ENCODE assay signal across 9 cellular contexts in genomic region chrX:17374619-17375360, GRCh38. TPM values are rescaled to one million over a fixed set of nuclear protein-coding genes. Genes with fewer than 3 reads are reported as not detected.
DNase-seq lines count a peak whose midpoint lies in the region; ATAC-seq, FAIRE-seq and TF ChIP-seq lines count a peak whose summit lies in the region.
"Had no signal": no experiment of that assay in that cellular context is flagged by ENCODE, and none has a peak within 500 bp of the region (broad histone marks: within the 10 kb centered on the region; RNA-seq: fewer than 3 reads in every experiment).

Gene NHS (plus strand): TSS chrX:17375200. CDS start chrX:17375758, 558 bp downstream.

- 10% methylated on average over 11 of the region's 52 CpGs; no CpG with 5 or more reads in 1 of the 2 experiments for WGBS in H1 (ENCODE audit: extremely low coverage in 1 of 2, insufficient coverage in 1 of 2, insufficient read length in 1 of 2, insufficient replicate concordance in 2 of 2, low coverage in 1 of 2, low lambda C conversion rate in 2 of 2, missing lambda C conversion rate in 1 of 2), 2 experiments
- WGBS in lower leg skin, 2 donors: 3 to 34% methylated on average over 21 to 52 of the region's 52 CpGs
- WGBS in thymus: 1% methylated on average over 52 of the region's 52 CpGs

- DNase-seq in A673 (ENCODE audit: low spot score) (peak; percentile 57), GOT3 (lab: John Stamatoyannopoulos, UW) (peak; percentile 61), NT2/D1 (ENCODE audit: low read depth, low spot score) (peak; percentile 76), H1 (ENCODE audit: low read depth in 1 of 2, low spot score in 2 of 2) (peak; percentile 43 to 70), lower leg skin (ENCODE audit: low spot score in 2 of 2) (peak; percentile 40 to 90)
- no peak for DNase-seq in stimulated activated CD4-positive, alpha-beta T cell treated with anti-CD3 and anti-CD28 coated beads, Interleukin-4, amount 100 ng/mL, for 4 hours

- H2AK5ac ChIP-seq in H1 (ENCODE audit: low read depth, low read length): no peak within 1 kb of the TSS

- no peak within 1 kb of the TSS for H3K23ac ChIP-seq in H1 (ENCODE audit: insufficient read length)

- H3K36me3 ChIP-seq in A673 (ENCODE audit: insufficient read depth, low read length, poor library complexity, severe bottlenecking): no peaks in the 10 kb centered on the region
- H3K36me3 ChIP-seq in NT2/D1 (ENCODE audit: insufficient read depth, insufficient read length, low read length): no peaks in the 10 kb centered on the region
- H3K36me3 ChIP-seq in H1 (ENCODE audit: control insufficient read depth in 2 of 4, insufficient read depth in 4 of 4, low read length in 3 of 4): no peaks in the 10 kb centered on the region
- no peaks in the 10 kb centered on the region for H3K36me3 ChIP-seq in thymus (ENCODE audit: control insufficient read depth, insufficient read depth)

- H2BK15ac ChIP-seq in H1 (ENCODE audit: low read length): no peak within 1 kb of the TSS

- peaks cover 0 to 1% of the 10 kb centered on the region in 2 experiments; a peak in 1 of 4 replicates for H3K79me2 ChIP-seq in H1 (ENCODE audit: control insufficient read depth in 1 of 2, insufficient read depth in 2 of 2, low read length in 2 of 2)

- peaks cover 78% of the 10 kb centered on the region for H3K27me3 ChIP-seq in A673 (replicated peaks; ENCODE audit: insufficient read depth, low read depth, low read length, poor library complexity)
- H3K27me3 ChIP-seq in NT2/D1 (ENCODE audit: insufficient read depth, insufficient read length): peaks cover 26% of the 10 kb centered on the region
- H3K27me3 ChIP-seq in H1 (replicated peaks in 1 of 4; ENCODE audit: control insufficient read depth in 3 of 4, extremely low read depth in 1 of 4, insufficient read depth in 3 of 4, low read length in 3 of 4): peaks cover 7 to 21% (median 19%) of the 10 kb centered on the region in 4 experiments; a peak in 6 of 7 replicates
- H3K27me3 ChIP-seq in thymus (ENCODE audit: control insufficient read depth, insufficient read depth): peaks cover 25% of the 10 kb centered on the region

- no peaks in the 10 kb centered on the region for H3K9me3 ChIP-seq in A673 (ENCODE audit: low read depth, low read length, poor library complexity, severe bottlenecking)
- no peaks in the 10 kb centered on the region for H3K9me3 ChIP-seq in NT2/D1 (ENCODE audit: insufficient read depth, low read length)
- H3K9me3 ChIP-seq in H1 (ENCODE audit: insufficient read depth in 2 of 2, low read depth in 1 of 2, low read length in 1 of 2): no peaks in the 10 kb centered on the region
- H3K9me3 ChIP-seq in thymus (ENCODE audit: control insufficient read depth): no peaks in the 10 kb centered on the region

- no TSS peak for BruUV-seq in A673 (replicated peaks; lab: Mats Ljungman, UMichigan)

- TF ChIP-seq RAD21 in H1 (IDR thresholded peaks at IDR 0.05 in 1 of 2, conservative IDR thresholded peaks at IDR 0.05 in 1 of 2; ENCODE audit: low read depth in 2 of 2, low read length in 2 of 2): peak; percentile 49 to 63

- peaks cover 18% of the 10 kb centered on the region; the same call in 1 of the 2 replicates for H3K23me2 ChIP-seq in H1 (ENCODE audit: low read depth, low read length)

- H2BK20ac ChIP-seq in H1 (ENCODE audit: low read length): no peak within 1 kb of the TSS; the same call in 1 of the 2 replicates

- FAIRE-seq in H1 (lab: Jason Lieb, UNC): no peak
- FAIRE-seq: colon had no signal

- H2BK120ac ChIP-seq in H1 (replicated peaks; ENCODE audit: low read depth, low read length): no peak within 1 kb of the TSS

- H3K27ac ChIP-seq in A673 (ENCODE audit: low read depth, low read length, poor library complexity, severe bottlenecking) (no peak within 1 kb of the TSS), H1 (ENCODE audit: low read depth, low read length) (no peak within 1 kb of the TSS), thymus (ENCODE audit: low read depth) (peak within 1 kb of the TSS; percentile 52)

- H3K4me2 ChIP-seq in H1 (ENCODE audit: insufficient read depth in 1 of 2, low read depth in 2 of 2, low read length in 2 of 2): peak within 1 kb of the TSS; percentile 75 to 80

- no peak within 1 kb of the TSS for H3K4ac ChIP-seq in H1 (replicated peaks; ENCODE audit: insufficient read length, low read depth, low read length)

- peak within 1 kb of the TSS; percentile 12; the same call in 1 of the 2 replicates for H2BK12ac ChIP-seq in H1 (ENCODE audit: low read depth, low read length)

- H4K8ac ChIP-seq in H1 (ENCODE audit: extremely low read depth, insufficient read depth, low read length): peak within 1 kb of the TSS; percentile 68; the same call in 1 of the 2 replicates

- no peak within 1 kb of the TSS for H3K14ac ChIP-seq in H1 (ENCODE audit: insufficient read length)

- ATAC-seq in GM21447 (IDR thresholded peaks at IDR 0.05; ENCODE audit: unreplicated experiment): no peak

- H4K91ac ChIP-seq in H1 (replicated peaks; ENCODE audit: insufficient read length, low read length): no peak within 1 kb of the TSS

- POLR2A ChIA-PET in A673 (lab: Charles Lee; ENCODE audit: low non-redundant PET): no interaction called here
- POLR2A ChIA-PET in H1 (lab: Charles Lee; ENCODE audit: partially characterized antibody): interaction anchor here (0.6 kb wide), 1 partner anchor 147 kb away, joined by 3 read pairs; no protein-coding TSS in a partner anchor

- H3K4me1 ChIP-seq in A673 (ENCODE audit: insufficient read depth, low read length, poor library complexity, severe bottlenecking) (no peaks in the 10 kb centered on the region), NT2/D1 (ENCODE audit: insufficient read depth, insufficient read length) (no peaks in the 10 kb centered on the region), H1 (replicated peaks in 1 of 4; ENCODE audit: control insufficient read depth in 3 of 4, insufficient read depth in 4 of 4, low read length in 3 of 4) (peaks cover 0 to 3% (median 0%) of the 10 kb centered on the region in 4 experiments; a peak in 5 of 7 replicates), thymus (ENCODE audit: control insufficient read depth, insufficient read depth, low read length) (no peaks in the 10 kb centered on the region)

- TF ChIP-seq POLR2A in H1 (IDR thresholded peaks at IDR 0.05; ENCODE audit: control extremely low read depth in 1 of 2, low read depth in 2 of 2, low read length in 2 of 2): no peak
- TF ChIP-seq POLR2A in lower leg skin (IDR thresholded peaks at IDR 0.05): no peak

- TF ChIP-seq CTCF in A673 (conservative IDR thresholded peaks at IDR 0.05; ENCODE audit: low read depth, low read length): no peak; the same call in 1 of the 2 replicates
- peak; percentile 44 to 65 (median 58) for TF ChIP-seq CTCF in H1 (IDR thresholded peaks at IDR 0.05; ENCODE audit: control extremely low read depth in 1 of 3, insufficient read depth in 1 of 3, low read depth in 1 of 3, low read length in 3 of 3)
- TF ChIP-seq CTCF in lower leg skin (IDR thresholded peaks at IDR 0.05): no peak

- H3K9ac ChIP-seq in NT2/D1 (ENCODE audit: insufficient read length, low read depth) (peak within 1 kb of the TSS; percentile 91), H1 (replicated peaks in 1 of 4; ENCODE audit: extremely low read depth in 1 of 4, low read depth in 3 of 4, low read length in 3 of 4) (peak within 1 kb of the TSS in 2 of 4 experiments; percentile 3 to 8; a peak in 2 of 7 replicates)

- intact Hi-C loops in A673 (cut with micrococcal nuclease; ENCODE audit: unreplicated experiment): no loop called here
- intact Hi-C loops in lower leg skin (cut with DNase I; ENCODE audit: low total_unique reads): no loop called here

- peaks cover 0 to 2% of the 10 kb centered on the region in 2 experiments for H4K20me1 ChIP-seq in H1 (replicated peaks in 1 of 2; ENCODE audit: control insufficient read depth in 1 of 2, insufficient read depth in 2 of 2, low read length in 2 of 2)

- H2AFZ ChIP-seq in H1 (ENCODE audit: low read length): 0 out of 2 replicates have a peak within 1 kb of the TSS, but pooled peaks have one; percentile 41

- H3K79me1 ChIP-seq in H1 (ENCODE audit: low read depth, low read length): no peaks in the 10 kb centered on the region

- H2BK5ac ChIP-seq in H1 (ENCODE audit: low read depth, low read length): no peak within 1 kb of the TSS; the same call in 1 of the 2 replicates

- CTCF ChIA-PET in A673 (lab: Charles Lee): no interaction called here
- CTCF ChIA-PET in H1 (lab: Charles Lee; ENCODE audit: partially characterized antibody): interaction anchor here (0.6 to 0.8 kb wide), 2 partner anchors 147 to 210 kb away, joined by 3 read pairs; no protein-coding TSS in a partner anchor

- H3K18ac ChIP-seq in H1 (ENCODE audit: extremely low read depth, low read length): no peak within 1 kb of the TSS; the same call in 1 of the 2 replicates

- H3K4me3 ChIP-seq in A673 (ENCODE audit: low read depth, low read length, poor library complexity, severe bottlenecking) (peak within 1 kb of the TSS; percentile 27), NT2/D1 (ENCODE audit: insufficient read length, low read depth) (peak within 1 kb of the TSS; percentile 76), H1 (ENCODE audit: extremely low read depth in 1 of 4, insufficient read depth in 2 of 4, low read depth in 3 of 4, low read length in 4 of 4) (peak within 1 kb of the TSS; percentile 45 to 70 (median 54)), lower leg skin (ENCODE audit: low read depth, poor library complexity, severe bottlenecking) (peak within 1 kb of the TSS; percentile 25), thymus (ENCODE audit: low read length) (peak within 1 kb of the TSS; percentile 6)

- H3K56ac ChIP-seq in H1 (replicated peaks; ENCODE audit: insufficient read length, low read depth, low read length): no peak within 1 kb of the TSS

- TF ChIP-seq EP300 in H1 (IDR thresholded peaks at IDR 0.05; ENCODE audit: borderline replicate concordance in 1 of 2, low read depth in 2 of 2, low read length in 2 of 2): no peak

- H4K5ac ChIP-seq in H1 (ENCODE audit: insufficient read length, low read depth, low read length): no peak within 1 kb of the TSS

TF ChIP-seq in H1, 55 proteins besides CTCF, POLR2A, EP300 and RAD21 (continues in another document):
- no peak for TF ChIP-seq SAP30 (IDR thresholded peaks at IDR 0.05; ENCODE audit: insufficient read depth, insufficient replicate concordance, low read length)
- TF ChIP-seq SP1 (IDR thresholded peaks at IDR 0.05; ENCODE audit: low read depth, low read length): 0 out of 2 replicates have a peak, but pooled peaks have one; percentile 36
- peak; percentile 17 for TF ChIP-seq KDM4A (IDR thresholded peaks at IDR 0.05; ENCODE audit: low read depth, low read length, severe bottlenecking)

RNA-seq across cellular contexts. Expression of gene NHS, which starts in this region (rescaled TPM):
- total RNA-seq in A673 (2021) (0.13 and 0.37 TPM in 2 replicates), lower leg skin (1 to 10 TPM; 2.4 to 5.4 (median 4.0) TPM)
- 6.6 and 6.7 TPM in 2 replicates for total RNA-seq in H1 (2021; fragmentation: NEBNext Ultra II Directional; extraction: Animal tissue kit (Norgen Biotek cat#: 25700))
- polyA plus RNA-seq in H1 (2011; rRNA removed) (2.2 and 2.5 TPM in 2 replicates), thymus (2.8 TPM)
- polyA plus RNA-seq in H1 (2011; cell fraction: cytosol; rRNA removed): 2.2 TPM
- polyA plus RNA-seq in H1 (2011; cell fraction: nucleus; rRNA removed): 6.0 TPM
- polyA plus RNA-seq in H1 (2012, experiment 1 of 2): 3.0 to 4.1 TPM (median 3.2 TPM) in 4 replicates
- polyA plus RNA-seq in H1 (2012, experiment 2 of 2): 0.14 TPM
- 3.2 TPM for polyA plus RNA-seq in H1 (2013, experiment 1 of 2)
- 2.9 TPM for polyA plus RNA-seq in H1 (2013, experiment 2 of 2)
- 4.2 and 6.0 TPM in 2 replicates for polyA minus RNA-seq in H1 (2011; rRNA and poly(A)+ RNA removed)
- 3.5 TPM for polyA minus RNA-seq in H1 (2011; cell fraction: cytosol; rRNA and poly(A)+ RNA removed)
- 5.9 TPM for polyA minus RNA-seq in H1 (2011; cell fraction: nucleus; rRNA and poly(A)+ RNA removed)

Comparison
In these comparisons a context has a peak if more than half of its experiments do, and no peak if none do; other contexts are left out.
1. Peak in DNase-seq and H3K4me3 ChIP-seq in A673; RNA of the gene not detected or under 1 TPM.
2. DNase-seq: peak in GOT3 (single experiment), NT2/D1 (single experiment), H1 (2 of 2) and lower leg skin (2 of 2); none in stimulated activated CD4-positive, alpha-beta T cell treated with anti-CD3 and anti-CD28 coated beads, Interleukin-4, amount 100 ng/mL, for 4 hours (0 of 2).
3. H3K4me3 ChIP-seq: peak in every context shown above with its lines; median percentile 76 in NT2/D1; 54 in H1; 27 in A673; 25 in lower leg skin; 6 in thymus.
4. CTCF ChIP-seq: peak in H1 (3 of 3); none in A673 (single experiment) and lower leg skin (0 of 3).